ENCODE assay signal across 1 cellular context in the genomic region with DNA sequence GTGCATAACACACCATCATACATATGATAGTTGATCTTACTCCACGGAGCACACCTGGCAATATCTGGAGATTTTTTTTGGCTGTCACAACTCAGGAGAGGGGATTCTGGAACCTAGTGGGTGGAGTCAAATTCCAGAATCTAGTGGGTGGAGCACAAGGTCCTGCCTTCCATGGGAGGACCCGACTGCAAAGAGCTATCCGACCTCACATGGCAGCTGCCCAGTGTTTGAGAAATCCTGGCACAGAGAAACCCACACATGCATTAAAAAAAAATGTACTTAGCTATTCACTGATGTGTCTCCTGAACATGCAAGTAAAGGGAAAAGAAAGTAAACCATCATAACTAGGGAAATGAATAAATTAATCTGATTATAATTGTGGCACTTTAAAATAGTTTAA.
TF ChIP-seq lines count a peak whose summit lies in the region.

No MANE protein-coding gene starts in this region.

TF ChIP-seq in GM23338, 12 proteins besides CTCF, POLR2A, EP300 and RAD21 (continued from another document):
- TF ChIP-seq REST (IDR thresholded peaks at IDR 0.05; ENCODE audit: unreplicated experiment) (no peak), ZNF462 (CRISPR knock-in tag; IDR thresholded peaks at IDR 0.05) (no peak), STAT1 (IDR thresholded peaks at IDR 0.05; ENCODE audit: unreplicated experiment) (no peak), ZNF331 (CRISPR knock-in tag; IDR thresholded peaks at IDR 0.05; ENCODE audit: low read depth) (no peak), EZH2 (IDR thresholded peaks at IDR 0.05; ENCODE audit: low read depth, unreplicated experiment) (no peak)
TF ChIP-seq in GM23338: peak in this region for 0.
